ENCODE assay signal across 2 cellular contexts in genomic region chr11:121323208-121323607, GRCh38.
TF ChIP-seq lines count a peak whose summit lies in the region.

No MANE protein-coding gene starts in this region.

TF ChIP-seq in H1, 55 proteins besides CTCF, POLR2A, EP300 and RAD21 (continued from another document):
- TF ChIP-seq YY1 (IDR thresholded peaks at IDR 0.05; ENCODE audit: low read depth, low read length) = peak; percentile 50; the same call in 1 of the 2 replicates

TF ChIP-seq in HEK293T, 16 proteins besides CTCF, POLR2A, EP300 and RAD21 (continued from another document):
- TF ChIP-seq L3MBTL2 (conservative IDR thresholded peaks at IDR 0.05) (no peak), FOXK2 (IDR thresholded peaks at IDR 0.05) (no peak)
- TF ChIP-seq, protein P1, sequence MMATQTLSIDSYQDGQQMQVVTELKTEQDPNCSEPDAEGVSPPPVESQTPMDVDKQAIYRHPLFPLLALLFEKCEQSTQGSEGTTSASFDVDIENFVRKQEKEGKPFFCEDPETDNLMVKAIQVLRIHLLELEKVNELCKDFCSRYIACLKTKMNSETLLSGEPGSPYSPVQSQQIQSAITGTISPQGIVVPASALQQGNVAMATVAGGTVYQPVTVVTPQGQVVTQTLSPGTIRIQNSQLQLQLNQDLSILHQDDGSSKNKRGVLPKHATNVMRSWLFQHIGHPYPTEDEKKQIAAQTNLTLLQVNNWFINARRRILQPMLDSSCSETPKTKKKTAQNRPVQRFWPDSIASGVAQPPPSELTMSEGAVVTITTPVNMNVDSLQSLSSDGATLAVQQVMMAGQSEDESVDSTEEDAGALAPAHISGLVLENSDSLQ (IDR thresholded peaks at IDR 0.05) = no peak
